ENCODE assay signal across 22 cellular contexts in the genomic region with DNA sequence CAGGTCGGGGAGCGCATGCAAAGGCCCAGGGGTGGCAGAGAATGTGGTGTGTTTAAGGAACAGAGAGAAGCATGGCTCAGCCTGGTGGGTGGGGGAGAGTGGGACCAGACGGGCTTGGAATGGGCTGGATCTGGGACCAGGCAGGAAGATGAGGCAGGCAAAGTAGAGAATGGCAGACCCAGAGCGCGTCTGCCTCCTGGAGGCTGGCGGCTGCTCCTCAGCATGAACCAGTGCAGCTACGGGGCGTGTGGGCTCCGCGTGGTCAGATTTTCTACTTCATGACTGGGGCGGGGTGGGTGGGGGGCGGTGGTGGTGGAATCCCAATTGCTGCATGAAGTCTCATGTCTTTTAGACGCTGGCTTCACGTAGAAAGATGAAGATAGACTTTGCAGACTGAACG.
DNase-seq lines count a peak whose midpoint lies in the region; ATAC-seq and TF ChIP-seq lines count a peak whose summit lies in the region.
"Had no signal": no experiment of that assay in that cellular context is flagged by ENCODE, and none has a peak within 500 bp of the region (broad histone marks: within the 10 kb centered on the region; RNA-seq: fewer than 3 reads in every experiment).

No MANE protein-coding gene starts in this region.

- H4K20me1 ChIP-seq in neural progenitor cell (ENCODE audit: low read depth): no peaks in the 10 kb centered on the region
- H4K20me1 ChIP-seq: BLaER1 treated with 17β-estradiol and CSF1 and Interleukin-3, amounts not matched to agents 10 nM and 100 nM had no signal

- peak overlapping the region; percentile 0 for H3K4me3 Mint-ChIP-seq in T-helper 17 cell
- no peak overlapping the region for H3K4me3 Mint-ChIP-seq in neural progenitor cell
- H3K4me3 Mint-ChIP-seq: CD4-positive, alpha-beta memory T cell had no signal

- H3K9ac ChIP-seq in neural progenitor cell: no peak overlapping the region
- H3K9ac ChIP-seq: BLaER1 treated with 17β-estradiol and CSF1 and Interleukin-3, amounts not matched to agents 10 nM and 100 nM had no signal

- H2AFZ ChIP-seq in neural progenitor cell (replicated peaks): no peak overlapping the region

- no peak overlapping the region for H3K27ac ChIP-seq in neural progenitor cell
- H3K27ac ChIP-seq: BLaER1 treated with 17β-estradiol and CSF1 and Interleukin-3, amounts not matched to agents 10 nM and 100 nM; SK-N-MC had no signal

- H3K4me1 Mint-ChIP-seq in T-helper 17 cell (no peaks in the 10 kb centered on the region), neural progenitor cell (peaks cover 24% of the 10 kb centered on the region)
- H3K4me1 Mint-ChIP-seq: CD4-positive, alpha-beta memory T cell had no signal

- no peaks in the 10 kb centered on the region; the same call in 1 of the 2 replicates for H3K27me3 ChIP-seq in H7 (ENCODE audit: control insufficient read depth, insufficient read depth, low read length)
- H3K27me3 ChIP-seq in neural progenitor cell: no peaks in the 10 kb centered on the region
- H3K27me3 ChIP-seq: BLaER1 treated with 17β-estradiol and CSF1 and Interleukin-3, amounts not matched to agents 10 nM and 100 nM; MG63 had no signal

- DNase-seq in H7: peak; percentile 58
- no peak for DNase-seq in T-helper 17 cell
- DNase-seq in neural progenitor cell (ENCODE audit: low spot score): no peak
- no peak for DNase-seq in NCI-H1048 (lab: John Stamatoyannopoulos, UW)
- DNase-seq in RKO (ENCODE audit: low spot score): no peak
- DNase-seq: CD4-positive, alpha-beta memory T cell; COR-L47; DMS53; GDM1; KBM-7; MG63; NCI-H1694; NCI-H2029 treated with DMSO at 0.1 percent for 48 hours; NCI-H2227 treated with DMSO at 0.1 percent for 48 hours; NCI-H69; SIG-M5 had no signal

- H3K36me3 Mint-ChIP-seq in T-helper 17 cell (ENCODE audit: low read depth) (no peaks in the 10 kb centered on the region), neural progenitor cell (no peaks in the 10 kb centered on the region)
- H3K36me3 Mint-ChIP-seq: CD4-positive, alpha-beta memory T cell had no signal

- no peak for TF ChIP-seq CTCF in neural progenitor cell (IDR thresholded peaks at IDR 0.05)

- no peaks in the 10 kb centered on the region for H3K27me3 Mint-ChIP-seq in T-helper 17 cell
- H3K27me3 Mint-ChIP-seq in neural progenitor cell (ENCODE audit: insufficient read depth, low read depth): peaks cover 15% of the 10 kb centered on the region
- H3K27me3 Mint-ChIP-seq: CD4-positive, alpha-beta memory T cell had no signal

- no peak overlapping the region for H3K4me3 ChIP-seq in H7 (ENCODE audit: insufficient read depth, low read depth, low read length)
- H3K4me3 ChIP-seq in neural progenitor cell: no peak overlapping the region
- H3K4me3 ChIP-seq: BLaER1 treated with 17β-estradiol and CSF1 and Interleukin-3, amounts not matched to agents 10 nM and 100 nM; GM12878; MG63; SK-N-MC had no signal

- H3K9me3 Mint-ChIP-seq in neural progenitor cell: no peaks in the 10 kb centered on the region

- H3K79me2 ChIP-seq in neural progenitor cell (ENCODE audit: low read depth): no peaks in the 10 kb centered on the region

- peaks cover 10% of the 10 kb centered on the region for H3F3A ChIP-seq in neural progenitor cell (ENCODE audit: low read depth)

- H3K4me2 ChIP-seq in neural progenitor cell: no peak overlapping the region
- H3K4me2 ChIP-seq: BLaER1 treated with 17β-estradiol and CSF1 and Interleukin-3, amounts not matched to agents 10 nM and 100 nM had no signal

- no peak for ATAC-seq in T-helper 17 cell
- ATAC-seq in esophagus mucosa: peak; percentile 8
- no peak for ATAC-seq in HG02938 (IDR thresholded peaks at IDR 0.05; ENCODE audit: unreplicated experiment)
- ATAC-seq in HG03097 (IDR thresholded peaks at IDR 0.05; ENCODE audit: low FRiP score, unreplicated experiment): no peak
- ATAC-seq: GM12878 had no signal

- H3K27ac Mint-ChIP-seq in T-helper 17 cell (no peak overlapping the region), neural progenitor cell (peak overlapping the region; percentile 90)
- H3K27ac Mint-ChIP-seq: CD4-positive, alpha-beta memory T cell had no signal

- H3K4me1 ChIP-seq in neural progenitor cell: peaks cover 13% of the 10 kb centered on the region
- H3K4me1 ChIP-seq: BLaER1 treated with 17β-estradiol and CSF1 and Interleukin-3, amounts not matched to agents 10 nM and 100 nM had no signal

- H3K36me3 ChIP-seq in H7 (replicated peaks; ENCODE audit: control insufficient read depth, insufficient read depth, low read length) (no peaks in the 10 kb centered on the region; the same call in 1 of the 2 replicates), neural progenitor cell (no peaks in the 10 kb centered on the region)
- H3K36me3 ChIP-seq: BLaER1 treated with 17β-estradiol and CSF1 and Interleukin-3, amounts not matched to agents 10 nM and 100 nM; MG63 had no signal

- no peaks in the 10 kb centered on the region for H3K9me3 ChIP-seq in T-helper 17 cell (ENCODE audit: control insufficient read depth, low read length, poor library complexity, severe bottlenecking)
- no peaks in the 10 kb centered on the region for H3K9me3 ChIP-seq in neural progenitor cell (ENCODE audit: low read depth)
